ENCODE assay signal across 20 cellular contexts in the genomic region with DNA sequence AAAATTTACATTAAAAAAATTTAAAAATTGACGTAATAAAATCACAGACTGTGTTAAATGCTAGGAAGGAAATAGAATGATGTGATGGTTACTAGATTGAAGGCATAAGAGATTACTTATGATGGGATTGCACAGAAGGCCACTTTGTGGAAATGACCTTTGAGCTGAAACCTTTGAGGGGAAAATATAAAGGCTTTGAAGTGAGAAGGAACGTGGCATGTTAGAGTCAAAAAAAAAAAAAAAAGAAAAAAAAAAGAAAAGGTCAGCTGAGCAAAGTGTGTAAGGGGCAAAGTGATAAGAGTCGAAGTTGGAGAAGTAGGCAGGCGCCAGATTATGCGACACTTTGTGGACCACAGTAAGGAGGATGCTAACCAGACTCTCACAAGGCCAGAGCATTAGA. TPM values are rescaled to one million over a fixed set of nuclear protein-coding genes. Genes with fewer than 3 reads are reported as not detected.
DNase-seq lines count a peak whose midpoint lies in the region; ATAC-seq, FAIRE-seq and TF ChIP-seq lines count a peak whose summit lies in the region.
"Had no signal": no experiment of that assay in that cellular context is flagged by ENCODE, and none has a peak within 500 bp of the region (broad histone marks: within the 10 kb centered on the region; RNA-seq: fewer than 3 reads in every experiment).

No MANE protein-coding gene starts in this region.

- DNase-seq in HepG2 (ENCODE audit: low spot score) (peak; percentile 78), right lobe of liver (no peak), OCI-M1 (lab: John Stamatoyannopoulos, UW) (peak; percentile 25), neural crest cell (ENCODE audit: low read depth, low spot score) (no peak), DMS79 treated with DMSO at 0.1 percent for 48 hours (lab: John Stamatoyannopoulos, UW) (no peak), colonic mucosa (no peak)
- DNase-seq: 8988T; Calu3; CD8-positive, alpha-beta T cell; DND-41; EL; GM23248 had no signal

- no peak overlapping the region for H3K27ac Mint-ChIP-seq in neural crest cell (ENCODE audit: unreplicated experiment)
- H3K27ac Mint-ChIP-seq: CD14-positive monocyte; CD8-positive, alpha-beta T cell; IgD-negative memory B cell had no signal

- TF ChIP-seq RAD21 in HepG2 (CRISPR knock-in tag; IDR thresholded peaks at IDR 0.05): no peak

- ATAC-seq in HepG2 (no peak), right lobe of liver (no peak), HG03565 (IDR thresholded peaks at IDR 0.05; ENCODE audit: unreplicated experiment) (no peak)
- ATAC-seq: CD8-positive, alpha-beta T cell; GM12878 had no signal

- intact Hi-C loops in HepG2 (cut with micrococcal nuclease; ENCODE audit: unreplicated experiment): no loop called here
- intact Hi-C loops in right lobe of liver (cut with DNase I): no loop called here
- intact Hi-C loops in colonic mucosa (cut with DNase I): loop anchor here (10.0 kb wide), 1 partner anchor 96 kb away; the partner anchor contains the start of gene C17orf75

- H3K36me3 ChIP-seq in HepG2 (replicated peaks in 1 of 2; ENCODE audit: control insufficient read depth in 1 of 2, insufficient read depth in 2 of 2, low read length in 2 of 2): no peaks in the 10 kb centered on the region
- H3K36me3 ChIP-seq in right lobe of liver: no peaks in the 10 kb centered on the region
- no peaks in the 10 kb centered on the region for H3K36me3 ChIP-seq in colonic mucosa
- H3K36me3 ChIP-seq: BLaER1 had no signal

- H3K4me3 ChIP-seq in HepG2 (replicated peaks in 1 of 3; ENCODE audit: insufficient read depth in 1 of 3, low read depth in 2 of 3, low read length in 3 of 3) (peak overlapping the region in 1 of 3 experiments; percentile 14; a peak in 1 of 6 replicates), right lobe of liver (no peak overlapping the region), colonic mucosa (no peak overlapping the region)
- H3K4me3 ChIP-seq: BLaER1, GM12878, GM23248, HAP-1 had no signal

- H3K4me1 Mint-ChIP-seq in neural crest cell: peaks cover 12% of the 10 kb centered on the region

- H3K27me3 ChIP-seq in HepG2 (ENCODE audit: control insufficient read depth in 1 of 2, insufficient read depth in 2 of 2, low read length in 2 of 2): no peaks in the 10 kb centered on the region
- H3K27me3 ChIP-seq in right lobe of liver: no peaks in the 10 kb centered on the region
- H3K27me3 ChIP-seq in colonic mucosa: no peaks in the 10 kb centered on the region
- H3K27me3 ChIP-seq: BLaER1 had no signal

- BruUV-seq in HepG2 (replicated peaks; lab: Mats Ljungman, UMichigan): no TSS peak

- peaks cover 12% of the 10 kb centered on the region for H3K79me2 ChIP-seq in HepG2 (ENCODE audit: insufficient read depth, low read length)

- TF ChIP-seq EP300 in HepG2 (IDR thresholded peaks at IDR 0.05; ENCODE audit: low read depth in 2 of 2, low read length in 2 of 2) (no peak), HepG2 (CRISPR knock-in tag; IDR thresholded peaks at IDR 0.05; ENCODE audit: borderline replicate concordance) (no peak)

- no peak for FAIRE-seq in HepG2 (lab: Jason Lieb, UNC)
- FAIRE-seq: GM12878, GM19239, HTR-8/SVneo had no signal

- under 1% methylated on average over 5 of the region's 5 CpGs for WGBS in HepG2 (ENCODE audit: low lambda C conversion rate)
- 68% methylated on average over 5 of the region's 5 CpGs for WGBS in right lobe of liver (ENCODE audit: insufficient coverage, low coverage, low lambda C conversion rate, missing lambda C conversion rate)

- no peaks in the 10 kb centered on the region for H3K36me3 Mint-ChIP-seq in neural crest cell (ENCODE audit: low read depth)
- H3K36me3 Mint-ChIP-seq: CD14-positive monocyte, IgD-negative memory B cell had no signal

- CTCF ChIA-PET in HepG2 (lab: Yijun Ruan, JAX; ENCODE audit: low intra/inter-chr PET ratio, low total read pairs): no interaction called here

- H3K9me3 ChIP-seq in HepG2 (ENCODE audit: low read length): no peaks in the 10 kb centered on the region
- no peaks in the 10 kb centered on the region for H3K9me3 ChIP-seq in right lobe of liver
- H3K9me3 ChIP-seq in colonic mucosa: no peaks in the 10 kb centered on the region
- H3K9me3 ChIP-seq: HAP-1 had no signal

- no peak for TF ChIP-seq POLR2A in HepG2 (IDR thresholded peaks at IDR 0.05; ENCODE audit: insufficient read depth in 1 of 2, low read depth in 2 of 2, low read length in 2 of 2)
- TF ChIP-seq POLR2A in right lobe of liver (IDR thresholded peaks at IDR 0.05): no peak

- peaks cover 18% of the 10 kb centered on the region for H3K27me3 Mint-ChIP-seq in neural crest cell (ENCODE audit: low read depth)

- H3K4me1 ChIP-seq in HepG2 (ENCODE audit: insufficient read depth, low read length): peaks cover 38% of the 10 kb centered on the region
- H3K4me1 ChIP-seq in right lobe of liver: peaks cover 0 to 9% (median 2%) of the 10 kb centered on the region in 4 donors
- H3K4me1 ChIP-seq in colonic mucosa: no peaks in the 10 kb centered on the region

- H3K4me2 ChIP-seq in HepG2 (ENCODE audit: low read depth, low read length): peak overlapping the region; percentile 51
- H3K4me2 ChIP-seq: BLaER1 had no signal

- no peak overlapping the region for H2AFZ ChIP-seq in HepG2 (ENCODE audit: low read length)
- H2AFZ ChIP-seq: GM23248 had no signal

- TF ChIP-seq CTCF in HepG2 (CRISPR knock-in tag; IDR thresholded peaks at IDR 0.05) (no peak), right lobe of liver (IDR thresholded peaks at IDR 0.05) (no peak), neural crest cell (conservative IDR thresholded peaks at IDR 0.05) (no peak), colonic mucosa (IDR thresholded peaks at IDR 0.05) (no peak)

- H3K9ac ChIP-seq in HepG2 (ENCODE audit: insufficient read depth, low read depth, low read length) (no peak overlapping the region), colonic mucosa (ENCODE audit: low read depth in 2 of 2, low read length in 2 of 2) (no peak overlapping the region)
- H3K9ac ChIP-seq: BLaER1, GM23248 had no signal

- peaks cover 8% of the 10 kb centered on the region for H4K20me1 ChIP-seq in HepG2 (ENCODE audit: insufficient read depth, low read length)

- in situ Hi-C loops in HepG2 (cut with HindIII; ENCODE audit: extremely low pct_ligation_motif_present, low pct_unique_long_range_greater_than_20kb): no loop called here

- peaks cover 6% of the 10 kb centered on the region for H3K9me3 Mint-ChIP-seq in neural crest cell

- H3K27ac ChIP-seq in HepG2 (ENCODE audit: extremely low read length, insufficient read depth, low read length) (no peak overlapping the region), right lobe of liver (no peak overlapping the region), colonic mucosa (no peak overlapping the region)
- H3K27ac ChIP-seq: BLaER1, GM23248 had no signal

- POLR2A ChIA-PET in HepG2 (lab: Yijun Ruan, JAX): interaction anchor here (0.6 to 1.7 kb wide), 4 partner anchors 46 to 110 kb away, joined by 3 to 4 read pairs (median 4); partner anchors contain the start of genes C17orf75 and CDK5R1

- H3K4me3 Mint-ChIP-seq in neural crest cell: peak overlapping the region; percentile 21
- H3K4me3 Mint-ChIP-seq: CD14-positive monocyte; CD8-positive, alpha-beta T cell had no signal

RNA-seq across cellular contexts. Expression of gene PSMD11, which starts 3.6 kb away (rescaled TPM):
- total RNA-seq in HepG2 (2016; rRNA removed; fragmentation: Illumina TruSeq; extraction: Trizol) (152 and 233 TPM in 2 replicates), right lobe of liver (10 to 100 TPM; 45.7 to 61.3 (median 51.6) TPM), neural crest cell (139 and 156 TPM in 2 replicates), colonic mucosa (100 to 1,000 TPM in 1 of 2 donors, 10 to 100 TPM in 1; 81.2 to 117 TPM)
- 29.1 and 33.4 TPM in 2 replicates for total RNA-seq in HepG2 (2016; cell fraction: cytosol; rRNA removed; fragmentation: Illumina TruSeq; extraction: Trizol; ENCODE audit: low read depth)
- 171 and 231 TPM in 2 replicates for total RNA-seq in HepG2 (2016; cell fraction: insoluble cytoplasmic fraction; rRNA removed; fragmentation: Illumina TruSeq; extraction: Trizol)
- total RNA-seq in HepG2 (2016; cell fraction: membrane; rRNA removed; fragmentation: Illumina TruSeq; extraction: Trizol): 55.8 and 64.2 TPM in 2 replicates
- 97.0 and 99.3 TPM in 2 replicates for total RNA-seq in HepG2 (2016; cell fraction: nucleus; rRNA removed; fragmentation: Illumina TruSeq; extraction: Trizol)
- polyA plus RNA-seq in HepG2 (2011; rRNA removed): 64.2 and 69.8 TPM in 2 replicates
- polyA plus RNA-seq in HepG2 (2011; cell fraction: cytosol; rRNA removed): 43.9 and 49.0 TPM in 2 replicates
- polyA plus RNA-seq in HepG2 (2011; cell fraction: nucleus; rRNA removed): 28.9 and 39.9 TPM in 2 replicates
- 87.5 and 91.8 TPM in 2 replicates for polyA plus RNA-seq in HepG2 (2012)
- 21.5 TPM in 2 replicates for polyA plus RNA-seq in HepG2 (2016; cell fraction: cytosol; fragmentation: Illumina TruSeq; extraction: Trizol; ENCODE audit: low read depth)
- polyA plus RNA-seq in HepG2 (2016; cell fraction: insoluble cytoplasmic fraction; fragmentation: Illumina TruSeq; extraction: Trizol; ENCODE audit: low read depth): 239 and 241 TPM in 2 replicates
- polyA plus RNA-seq in HepG2 (2016; cell fraction: membrane; fragmentation: Illumina TruSeq; extraction: Trizol; ENCODE audit: low read depth): 30.8 and 34.3 TPM in 2 replicates
- polyA plus RNA-seq in HepG2 (2016; cell fraction: nucleus; fragmentation: Illumina TruSeq; extraction: Trizol; ENCODE audit: insufficient read depth, low read depth): 123 and 137 TPM in 2 replicates
- 77.9 and 189 TPM in 2 replicates for polyA minus RNA-seq in HepG2 (2011; rRNA and poly(A)+ RNA removed; ENCODE audit: low replicate concordance)
- polyA minus RNA-seq in HepG2 (2011; cell fraction: cytosol; rRNA and poly(A)+ RNA removed): 61.4 and 62.0 TPM in 2 replicates
- 91.0 and 95.6 TPM in 2 replicates for polyA minus RNA-seq in HepG2 (2011; cell fraction: nucleus; rRNA and poly(A)+ RNA removed)

RNA-seq across cellular contexts. Expression of gene CDK5R1, which starts 46.1 kb away (rescaled TPM):
- total RNA-seq in HepG2 (2016; rRNA removed; fragmentation: Illumina TruSeq; extraction: Trizol) (2.5 and 3.9 TPM in 2 replicates), right lobe of liver (under 1 TPM; 0.37 to 0.90 (median 0.48) TPM), neural crest cell (33.6 and 34.1 TPM in 2 replicates), colonic mucosa (1 to 10 TPM in 1 of 2 donors, under 1 TPM in 1; 0.98 to 1.4 TPM)
- 0.71 TPM in 2 replicates for total RNA-seq in HepG2 (2016; cell fraction: cytosol; rRNA removed; fragmentation: Illumina TruSeq; extraction: Trizol; ENCODE audit: low read depth)
- 2.2 and 3.5 TPM in 2 replicates for total RNA-seq in HepG2 (2016; cell fraction: insoluble cytoplasmic fraction; rRNA removed; fragmentation: Illumina TruSeq; extraction: Trizol)
- total RNA-seq in HepG2 (2016; cell fraction: membrane; rRNA removed; fragmentation: Illumina TruSeq; extraction: Trizol): 2.5 and 3.2 TPM in 2 replicates
- total RNA-seq in HepG2 (2016; cell fraction: nucleus; rRNA removed; fragmentation: Illumina TruSeq; extraction: Trizol): 4.4 and 5.2 TPM in 2 replicates
- 1.1 and 1.4 TPM in 2 replicates for polyA plus RNA-seq in HepG2 (2011; rRNA removed)
- 1.0 and 1.1 TPM in 2 replicates for polyA plus RNA-seq in HepG2 (2011; cell fraction: cytosol; rRNA removed)
- 3.4 and 3.9 TPM in 2 replicates for polyA plus RNA-seq in HepG2 (2011; cell fraction: nucleus; rRNA removed)
- polyA plus RNA-seq in HepG2 (2012): 2.0 and 2.1 TPM in 2 replicates
- 0.42 and 0.75 TPM in 2 replicates for polyA plus RNA-seq in HepG2 (2016; cell fraction: cytosol; fragmentation: Illumina TruSeq; extraction: Trizol; ENCODE audit: low read depth)
- 2.5 and 3.0 TPM in 2 replicates for polyA plus RNA-seq in HepG2 (2016; cell fraction: insoluble cytoplasmic fraction; fragmentation: Illumina TruSeq; extraction: Trizol; ENCODE audit: low read depth)
- polyA plus RNA-seq in HepG2 (2016; cell fraction: membrane; fragmentation: Illumina TruSeq; extraction: Trizol; ENCODE audit: low read depth): 1.6 and 1.9 TPM in 2 replicates
- polyA plus RNA-seq in HepG2 (2016; cell fraction: nucleus; fragmentation: Illumina TruSeq; extraction: Trizol; ENCODE audit: insufficient read depth, low read depth): 8.0 and 8.4 TPM in 2 replicates
- polyA minus RNA-seq in HepG2 (2011; rRNA and poly(A)+ RNA removed; ENCODE audit: low replicate concordance): 0.37 and 4.7 TPM in 2 replicates
- 1.1 and 1.7 TPM in 2 replicates for polyA minus RNA-seq in HepG2 (2011; cell fraction: cytosol; rRNA and poly(A)+ RNA removed)
- 2.4 and 2.6 TPM in 2 replicates for polyA minus RNA-seq in HepG2 (2011; cell fraction: nucleus; rRNA and poly(A)+ RNA removed)

Comparison
In these comparisons a context has a peak if more than half of its experiments do, and no peak if none do; other contexts are left out.
1. DNase-seq: peak in HepG2 (single experiment) and OCI-M1 (single experiment); none in right lobe of liver (0 of 3), neural crest cell (single experiment), DMS79 treated with DMSO at 0.1 percent for 48 hours (single experiment) and colonic mucosa (single experiment).